In genomic region chr15:31261266-31262142, GRCh38 we compare ENCODE assay signal across 14 cellular contexts.
DNase-seq lines count a peak whose midpoint lies in the region; ATAC-seq and TF ChIP-seq lines count a peak whose summit lies in the region.
"Had no signal": no experiment of that assay in that cellular context is flagged by ENCODE, and none has a peak within 500 bp of the region (broad histone marks: within the 10 kb centered on the region; RNA-seq: fewer than 3 reads in every experiment).

No MANE protein-coding gene starts in this region.

- H3K56ac ChIP-seq in mesendoderm (ENCODE audit: low read length) = no peak overlapping the region

- H3K18ac ChIP-seq in mesendoderm (ENCODE audit: low read length) = no peak overlapping the region

- H2BK120ac ChIP-seq in mesendoderm (ENCODE audit: low read depth, low read length) = no peak overlapping the region

- no peak overlapping the region for H3K9ac ChIP-seq in mesendoderm (ENCODE audit: low read length)

- no peaks in the 10 kb centered on the region for H3K79me1 ChIP-seq in mesendoderm (ENCODE audit: low read length)

- H3K27me3 ChIP-seq in mesendoderm (ENCODE audit: insufficient read depth, low read length, poor library complexity) = no peaks in the 10 kb centered on the region
- H3K27me3 ChIP-seq: tibial nerve had no signal

- peaks cover 2% of the 10 kb centered on the region for H3K9me3 Mint-ChIP-seq in activated B cell treated with CpG ODN at 0.5 μM for 24 hours
- peaks cover 3 to 5% of the 10 kb centered on the region in 2 donors for H3K9me3 Mint-ChIP-seq in natural killer cell

- H3K4me3 Mint-ChIP-seq in activated B cell treated with CpG ODN at 0.5 μM for 24 hours (no peak overlapping the region), natural killer cell (no peak overlapping the region)

- no peak overlapping the region for H2BK5ac ChIP-seq in mesendoderm (ENCODE audit: low read length)

- CTCF ChIA-PET in activated B cell treated with CpG ODN at 0.5 μM for 24 hours (lab: Charles Lee) = interaction anchor here (3.0 to 5.5 kb wide), 3 partner anchors 31 to 175 kb away, joined by 20 to 47 read pairs (median 39); partner anchors contain the start of gene KLF13

- ATAC-seq in activated B cell treated with CpG ODN at 0.5 μM for 24 hours (ENCODE audit: low read depth) (no peak), natural killer cell (no peak), HG03108 (IDR thresholded peaks at IDR 0.05; ENCODE audit: unreplicated experiment) (no peak)
- ATAC-seq: activated naive CD4-positive, alpha-beta T cell treated with anti-CD3 and anti-CD28 coated beads, Interleukin-2, amount 50 U/mL, for 72 hours; Right ventricle myocardium inferior had no signal

- intact Hi-C loops in activated B cell treated with CpG ODN at 0.5 μM for 24 hours (cut with micrococcal nuclease) = loop anchor here (5.0 to 10.0 kb wide), 2 partner anchors 103 to 211 kb away; no protein-coding TSS in a partner anchor
- intact Hi-C loops in natural killer cell (cut with micrococcal nuclease) = loop anchor here (5.0 to 10.0 kb wide), 3 partner anchors 47 to 131 kb away; partner anchors contain the start of gene KLF13

- no peak overlapping the region for H3K4ac ChIP-seq in mesendoderm (ENCODE audit: low read depth, low read length)

- no peak overlapping the region for H3K23ac ChIP-seq in mesendoderm (ENCODE audit: low read length)

- H3K27ac Mint-ChIP-seq in activated B cell treated with CpG ODN at 0.5 μM for 24 hours = peak overlapping the region; percentile 53
- H3K27ac Mint-ChIP-seq in natural killer cell = no peak overlapping the region
- H3K27ac Mint-ChIP-seq: activated naive CD4-positive, alpha-beta T cell treated with anti-CD3 and anti-CD28 coated beads, Interleukin-2, amount 50 U/mL, for 72 hours had no signal

- H4K8ac ChIP-seq in mesendoderm (ENCODE audit: low read depth, low read length) = no peak overlapping the region

- no peak overlapping the region for H3K27ac ChIP-seq in mesendoderm (ENCODE audit: low read depth, low read length)
- H3K27ac ChIP-seq: 22Rv1, tibial nerve, VCaP had no signal

- WGBS in mesendoderm (ENCODE audit: extremely low coverage, insufficient coverage, low lambda C conversion rate) = no CpG with 5 or more reads among the region's 12 CpGs

- POLR2A ChIA-PET in activated B cell treated with CpG ODN at 0.5 μM for 24 hours (lab: Charles Lee) = interaction anchor here (1.0 to 13.6 kb wide), 5 partner anchors 11 to 85 kb away, joined by 3 to 406 read pairs (median 173); partner anchors contain the start of gene KLF13

- peaks cover 3% of the 10 kb centered on the region for H3K4me1 ChIP-seq in mesendoderm (ENCODE audit: control insufficient read depth, low read depth, low read length)

- H3K27me3 Mint-ChIP-seq in activated B cell treated with CpG ODN at 0.5 μM for 24 hours (no peaks in the 10 kb centered on the region), natural killer cell (ENCODE audit: low read depth in 2 of 2) (no peaks in the 10 kb centered on the region)

- H4K5ac ChIP-seq in mesendoderm (ENCODE audit: low read length) = no peak overlapping the region

- H3K36me3 ChIP-seq in mesendoderm (ENCODE audit: control insufficient read depth, insufficient read depth, low read length) = no peaks in the 10 kb centered on the region
- H3K36me3 ChIP-seq: tibial nerve had no signal

- peaks cover 83% of the 10 kb centered on the region for H3K4me1 Mint-ChIP-seq in activated B cell treated with CpG ODN at 0.5 μM for 24 hours
- H3K4me1 Mint-ChIP-seq in natural killer cell = peaks cover 76 to 87% of the 10 kb centered on the region in 2 donors

- no peak overlapping the region for H3K4me3 ChIP-seq in mesendoderm (ENCODE audit: low read length)
- H3K4me3 ChIP-seq: tibial nerve had no signal

- TF ChIP-seq CTCF in activated B cell treated with CpG ODN at 0.5 μM for 24 hours (IDR thresholded peaks at IDR 0.05) (no peak), natural killer cell (IDR thresholded peaks at IDR 0.05) (no peak)

- H2BK15ac ChIP-seq in mesendoderm (replicated peaks; ENCODE audit: low read depth) = no peak overlapping the region

- no peak overlapping the region for H3K4me2 ChIP-seq in mesendoderm (ENCODE audit: low read length)

- DNase-seq in DMS 273 (lab: John Stamatoyannopoulos, UW; ENCODE audit: unreplicated experiment) (peak; percentile 28), DMS 273 treated with DMSO at 0.1 percent for 48 hours (lab: John Stamatoyannopoulos, UW) (no peak), D341Med (ENCODE audit: low spot score) (peak; percentile 39), activated B cell treated with CpG ODN at 0.5 μM for 24 hours (no peak), natural killer cell (peak; percentile 6), AML-193 (lab: John Stamatoyannopoulos, UW) (no peak), mesendoderm (no peak)
- DNase-seq: HCEC 1CT had no signal

- no peaks in the 10 kb centered on the region for H3K79me2 ChIP-seq in mesendoderm (ENCODE audit: control insufficient read depth, insufficient read depth, low read length)

- no peak overlapping the region for H2AK5ac ChIP-seq in mesendoderm (ENCODE audit: low read length)

- H3K36me3 Mint-ChIP-seq in activated B cell treated with CpG ODN at 0.5 μM for 24 hours (ENCODE audit: low read depth) = no peaks in the 10 kb centered on the region
- H3K36me3 Mint-ChIP-seq in natural killer cell = no peaks in the 10 kb centered on the region
- H3K36me3 Mint-ChIP-seq: activated naive CD4-positive, alpha-beta T cell treated with anti-CD3 and anti-CD28 coated beads, Interleukin-2, amount 50 U/mL, for 72 hours had no signal

Comparison
In these comparisons a context has a peak if more than half of its experiments do, and no peak if none do; other contexts are left out.
1. DNase-seq: peak in DMS 273 (single experiment), D341Med (single experiment) and natural killer cell (single experiment); none in DMS 273 treated with DMSO at 0.1 percent for 48 hours (single experiment), activated B cell treated with CpG ODN at 0.5 μM for 24 hours (single experiment), AML-193 (0 of 2) and mesendoderm (single experiment).